ENCODE assay signal across 19 cellular contexts in genomic region chr17:57871155-57871554, GRCh38.
"Had no signal": no experiment of that assay in that cellular context is flagged by ENCODE, and none has a peak within 500 bp of the region (broad histone marks: within the 10 kb centered on the region; RNA-seq: fewer than 3 reads in every experiment).

No MANE protein-coding gene starts in this region.

- H3K9me3 ChIP-seq: heart right ventricle, mucosa of descending colon, pancreas, tibial artery had no signal

- H3K4me3 ChIP-seq: cardiac muscle cell, heart right ventricle, mucosa of descending colon, pancreas, tibial artery had no signal

- H3K27me3 ChIP-seq: cardiac muscle cell, heart right ventricle, pancreas, tibial artery had no signal

- ATAC-seq: activated T-helper 17 cell treated with anti-CD3 and anti-CD28 coated beads, Interleukin-2, amount 50 U/mL, for 72 hours; effector memory CD8-positive, alpha-beta T cell; heart right ventricle; left ventricle myocardium superior; mucosa of descending colon; pancreas had no signal

- DNase-seq: activated B cell treated with CpG ODN at 0.5 μM for 24 hours; activated CD4-positive, alpha-beta memory T cell treated with anti-CD3 and anti-CD28 coated beads, Interleukin-2, amount 10 ng/mL, durations not matched to agents 7 days and 5 days; activated CD4-positive, alpha-beta T cell treated with anti-CD3 and anti-CD28 coated beads for 4 hours; activated naive CD4-positive, alpha-beta T cell; activated naive CD8-positive, alpha-beta T cell treated with anti-CD3 and anti-CD28 coated beads for 36 hours; activated T-cell treated with anti-CD3 and anti-CD28 coated beads, Interleukin-2, amount 50 U/mL, for 1 hour; amygdala; effector memory CD8-positive, alpha-beta T cell; kidney glomerular epithelial cell; left ventricle myocardium superior; mucosa of descending colon; naive B cell; stimulated activated naive CD4-positive, alpha-beta T cell treated with Interleukin-2 at 50 U/mL for 16 hours; substantia nigra; tibial artery had no signal

- H3K36me3 ChIP-seq: cardiac muscle cell, pancreas had no signal

- H3K27ac ChIP-seq: cardiac muscle cell, heart right ventricle, pancreas had no signal

- FAIRE-seq: pancreas had no signal
